23 cellular contexts compared by ENCODE assay signal in genomic region chr12:114784526-114784925, GRCh38.
"Had no signal": no experiment of that assay in that cellular context is flagged by ENCODE, and none has a peak within 500 bp of the region (broad histone marks: within the 10 kb centered on the region; RNA-seq: fewer than 3 reads in every experiment).

No MANE protein-coding gene starts in this region.

- H3K9me3 ChIP-seq: MG63, SJSA1 had no signal

- H3K27ac ChIP-seq: SJSA1, SK-N-MC had no signal

- H3K27me3 ChIP-seq: MG63, SJSA1 had no signal

- DNase-seq: Karpas-422, KG1, MG63, NCI-H1092, NCI-H1105 treated with DMSO at 0.1 percent for 48 hours, NCI-H1417 treated with DMSO at 0.1 percent for 48 hours, NCI-H146, NCI-H1694 treated with DMSO at 0.1 percent for 48 hours, NCI-H1930, NCI-H2081, NCI-H2171, NCI-H226, NCI-H446, NCI-H510A, NCI-H524 treated with DMSO at 0.1 percent for 48 hours, NCI-H69, NCI-H774, Right ventricle myocardium superior, RPMI8226, SIG-M5 had no signal

- FAIRE-seq: RCC 7860 had no signal

- H3K36me3 ChIP-seq: MG63, SJSA1 had no signal

- H3K4me3 ChIP-seq: MG63, SJSA1, SK-N-MC had no signal
